8 cellular contexts compared by ENCODE assay signal in the genomic region with DNA sequence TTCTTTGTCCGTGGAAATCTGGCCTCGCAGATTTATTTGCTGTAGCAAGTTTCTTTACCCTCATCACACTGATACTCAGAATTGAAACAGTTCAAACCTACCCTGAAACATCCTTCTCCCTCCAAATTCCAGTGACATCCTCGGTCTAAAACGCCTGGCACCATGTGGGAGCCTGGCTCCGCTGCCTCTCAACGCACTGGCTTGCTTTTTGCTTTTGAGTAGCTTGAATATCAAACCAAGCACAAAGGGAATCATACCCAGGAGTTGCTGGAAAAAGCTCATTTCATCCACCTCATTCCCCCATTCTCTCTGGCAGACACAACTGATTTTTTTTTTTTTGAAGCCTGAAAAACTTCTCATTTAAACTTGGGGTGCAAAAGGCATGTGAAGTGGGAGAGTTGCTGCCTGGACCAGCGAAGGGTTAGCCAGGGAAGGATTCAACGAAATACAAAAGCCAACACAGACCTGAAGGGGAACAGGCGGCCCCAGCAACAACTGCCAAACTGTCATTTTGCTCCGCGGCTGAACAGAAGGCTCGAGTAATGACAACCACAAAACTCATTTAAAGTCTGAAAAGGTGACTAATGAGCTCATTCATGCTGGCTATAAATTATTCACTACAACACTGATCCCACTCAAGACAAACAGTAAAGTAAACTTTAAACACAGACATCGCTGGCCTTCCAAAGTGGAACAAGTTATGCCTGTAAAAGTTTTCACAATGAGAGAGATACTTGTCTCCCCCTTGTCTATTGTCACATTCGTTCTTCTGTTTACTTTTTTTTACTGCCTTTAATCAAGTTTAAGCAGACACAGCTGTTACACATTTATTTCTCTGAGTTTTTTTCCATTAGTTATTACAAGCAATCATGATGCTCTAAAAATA. TPM values are rescaled to one million over a fixed set of nuclear protein-coding genes. Genes with fewer than 3 reads are reported as not detected.
DNase-seq lines count a peak whose midpoint lies in the region; ATAC-seq and TF ChIP-seq lines count a peak whose summit lies in the region.

No MANE protein-coding gene starts in this region.

- H3K79me2 ChIP-seq in OCI-LY7 (ENCODE audit: insufficient read depth, low read depth, low read length): peaks cover 14% of the 10 kb centered on the region; the same call in 1 of the 2 replicates

- no peaks in the 10 kb centered on the region; the same call in 1 of the 2 replicates for H3K9me3 ChIP-seq in OCI-LY7 (ENCODE audit: low read length)
- no peaks in the 10 kb centered on the region for H3K9me3 ChIP-seq in body of pancreas
- H3K9me3 ChIP-seq in right lobe of liver: no peaks in the 10 kb centered on the region

- peak overlapping the region; percentile 99 for H3K4me2 ChIP-seq in OCI-LY7 (ENCODE audit: low read length)

- no peaks in the 10 kb centered on the region for H4K20me1 ChIP-seq in OCI-LY7 (ENCODE audit: insufficient read depth, low read length)

- POLR2A ChIA-PET in OCI-LY7 (lab: Charles Lee): interaction anchor here (0.6 to 4.4 kb wide), 22 partner anchors 9 to 525 kb away, joined by 3 to 21 read pairs (median 3); a partner anchor contains a TSS

- 20 to 26% methylated on average over 14 of the region's 14 CpGs for WGBS in body of pancreas, 2 donors
- WGBS in right lobe of liver (ENCODE audit: insufficient coverage, low coverage, low lambda C conversion rate, missing lambda C conversion rate): 31% methylated on average over 13 of the region's 14 CpGs

- peaks cover 9% of the 10 kb centered on the region; the same call in 1 of the 2 replicates for H3K36me3 ChIP-seq in OCI-LY7 (ENCODE audit: insufficient read depth, low read length)
- H3K36me3 ChIP-seq in body of pancreas (replicated peaks in 1 of 2; ENCODE audit: insufficient read depth in 1 of 2, low read depth in 2 of 2): no peaks in the 10 kb centered on the region
- H3K36me3 ChIP-seq in right lobe of liver: no peaks in the 10 kb centered on the region

- H3K27me3 ChIP-seq in body of pancreas (no peaks in the 10 kb centered on the region), right lobe of liver (no peaks in the 10 kb centered on the region)

- intact Hi-C loops in OCI-LY7 (cut with micrococcal nuclease; ENCODE audit: unreplicated experiment) (loop anchor here (2.0 to 10.0 kb wide), 5 partner anchors 15 to 525 kb away; a partner anchor contains a TSS), body of pancreas (cut with DNase I) (no loop called here), right lobe of liver (cut with DNase I) (no loop called here)

- DNase-seq in SIG-M5 treated with dmso at 0.1 percent for 504 hours (lab: John Stamatoyannopoulos, UW; ENCODE audit: unreplicated experiment) (peak; percentile 65), SIG-M5 (lab: John Stamatoyannopoulos, UW) (no peak), OCI-LY7 (ENCODE audit: low spot score) (peak; percentile 58), body of pancreas (peak in 2 of 4 donors; percentile 23 to 38), right lobe of liver (no peak), NCI-H187 (lab: John Stamatoyannopoulos, UW) (no peak)
- DNase-seq in stimulated activated CD8-positive, alpha-beta memory T cell treated with anti-CD3 and anti-CD28 coated beads, Interleukin-4, amount 100 ng/mL, for 48 hours: peak; percentile 71

- TF ChIP-seq CTCF in OCI-LY7 (conservative IDR thresholded peaks at IDR 0.05; ENCODE audit: low read length): no peak
- TF ChIP-seq CTCF in body of pancreas (IDR thresholded peaks at IDR 0.05): no peak
- no peak for TF ChIP-seq CTCF in right lobe of liver (IDR thresholded peaks at IDR 0.05)

- H3K27ac ChIP-seq in OCI-LY7 (ENCODE audit: low read depth, low read length, poor library complexity, severe bottlenecking) (peak overlapping the region; percentile 100), body of pancreas (peak overlapping the region; percentile 23 to 45 (median 29)), right lobe of liver (peak overlapping the region; percentile 36 to 70 (median 69))

- H3K9me2 ChIP-seq in OCI-LY7 (ENCODE audit: insufficient read depth, low read length): no peaks in the 10 kb centered on the region

- peak overlapping the region; percentile 47; the same call in 1 of the 2 replicates for H2AFZ ChIP-seq in OCI-LY7 (ENCODE audit: low read length)

- TF ChIP-seq POLR2A in body of pancreas (IDR thresholded peaks at IDR 0.05) (no peak), right lobe of liver (IDR thresholded peaks at IDR 0.05) (no peak)

- CTCF ChIA-PET in OCI-LY7 (lab: Charles Lee; ENCODE audit: unreplicated experiment): no interaction called here

- H3K4me3 ChIP-seq in OCI-LY7 (ENCODE audit: low read depth, low read length, poor library complexity, severe bottlenecking) (peak overlapping the region; percentile 67), body of pancreas (no peak overlapping the region), right lobe of liver (peak overlapping the region; percentile 19 to 35 (median 20))

- no TSS peak for BruUV-seq in OCI-LY7 (replicated peaks; lab: Mats Ljungman, UMichigan)

- H3K4me1 ChIP-seq in OCI-LY7 (ENCODE audit: insufficient read depth, low read length, poor library complexity, severe bottlenecking) (peaks cover 85% of the 10 kb centered on the region), body of pancreas (peaks cover 28% of the 10 kb centered on the region), right lobe of liver (peaks cover 0 to 41% (median 6%) of the 10 kb centered on the region in 4 donors)

- ATAC-seq in body of pancreas (peak; percentile 31), right lobe of liver (peak in 3 of 4 donors; percentile 18 to 38 (median 25)), HG02981 (IDR thresholded peaks at IDR 0.05; ENCODE audit: unreplicated experiment) (no peak)

RNA-seq across cellular contexts. Expression of a gene that starts 12.4 kb away (rescaled TPM):
- total RNA-seq in OCI-LY7 (2014; rRNA removed; shearing (Covaris generic)): 54.8 and 77.7 TPM in 2 replicates
- 102 and 108 TPM in 2 replicates for total RNA-seq in OCI-LY7 (2022)
- total RNA-seq in body of pancreas: 10 to 100 TPM; 42.3 to 61.6 TPM
- 10 to 100 TPM; 41.5 to 74.2 (median 55.8) TPM for total RNA-seq in right lobe of liver

Comparison
In these comparisons a context has a peak if more than half of its experiments do, and no peak if none do; other contexts are left out.
1. DNase-seq: peak in SIG-M5 treated with dmso at 0.1 percent for 504 hours (single experiment), OCI-LY7 (single experiment) and stimulated activated CD8-positive, alpha-beta memory T cell treated with anti-CD3 and anti-CD28 coated beads, Interleukin-4, amount 100 ng/mL, for 48 hours (single experiment); none in SIG-M5 (single experiment), right lobe of liver (0 of 3) and NCI-H187 (0 of 2).
2. H3K27ac ChIP-seq: peak in every context shown above with its lines; median percentile 100 in OCI-LY7; 69 in right lobe of liver; 29 in body of pancreas.
3. H3K4me3 ChIP-seq: peak in OCI-LY7 (single experiment) and right lobe of liver (3 of 3); none in body of pancreas (0 of 2).